Comparison of ENCODE assay signal across 8 cellular contexts in genomic region chr19:7394728-7395359, GRCh38. TPM values are rescaled to one million over a fixed set of nuclear protein-coding genes. Genes with fewer than 3 reads are reported as not detected.
A peak's percentile ranks its signal among the peaks of the same experiment; 100 is the strongest.
DNase-seq lines count a peak whose midpoint lies in the region; ATAC-seq, FAIRE-seq and TF ChIP-seq lines count a peak whose summit lies in the region.

No MANE protein-coding gene starts in this region.

- H3K9me3 ChIP-seq in astrocyte (ENCODE audit: insufficient read depth, low read depth, low read length) (no peaks in the 10 kb centered on the region), right cardiac atrium (ENCODE audit: control insufficient read depth, low read length) (no peaks in the 10 kb centered on the region)

- H3K4me2 ChIP-seq in astrocyte (ENCODE audit: low read length), result peak overlapping the region; percentile 92

- peak overlapping the region; percentile 87 for H3K9ac ChIP-seq in astrocyte (ENCODE audit: low read length)

- peaks cover 6% of the 10 kb centered on the region for H3K36me3 Mint-ChIP-seq in astrocyte (ENCODE audit: low read depth, unreplicated experiment)

- FAIRE-seq in astrocyte (lab: Jason Lieb, UNC), result no peak

- H3K4me3 ChIP-seq in GM12865 (ENCODE audit: low read depth, low read length) (peak overlapping the region; percentile 96), astrocyte (ENCODE audit: insufficient read depth, low read depth, low read length) (peak overlapping the region; percentile 89), right cardiac atrium (ENCODE audit: low read length) (peak overlapping the region; percentile 84), urinary bladder (ENCODE audit: low read depth, low read length) (peak overlapping the region; percentile 96)

- DNase-seq in GM12865 (ENCODE audit: low read depth) (peak; percentile 94), NCI-H1694 (lab: John Stamatoyannopoulos, UW) (peak; percentile 48), T-helper 22 cell (ENCODE audit: low read depth) (peak; percentile 81), astrocyte (ENCODE audit: low read depth) (peak; percentile 68), right cardiac atrium (peak; percentile 88 to 96 (median 95)), pulmonary artery endothelial cell (ENCODE audit: low read depth, low spot score) (peak; percentile 45)

- H3K27me3 ChIP-seq in astrocyte (ENCODE audit: insufficient read depth, low read length) (no peaks in the 10 kb centered on the region), right cardiac atrium (ENCODE audit: control insufficient read depth, insufficient read depth) (no peaks in the 10 kb centered on the region)

- under 1% methylated on average over 61 of the region's 61 CpGs for WGBS in right cardiac atrium
- WGBS in urinary bladder, result under 1% methylated on average over 61 of the region's 61 CpGs

- H3K4me1 ChIP-seq in astrocyte (ENCODE audit: insufficient read depth, low read length) (peaks cover 42% of the 10 kb centered on the region), right cardiac atrium (ENCODE audit: control insufficient read depth, insufficient read depth, low read length) (peaks cover 5% of the 10 kb centered on the region), urinary bladder (ENCODE audit: insufficient read depth) (no peaks in the 10 kb centered on the region)

- H3K27me3 Mint-ChIP-seq in astrocyte (ENCODE audit: low read depth, unreplicated experiment), result no peaks in the 10 kb centered on the region

- peak overlapping the region; percentile 53 for H3K27ac Mint-ChIP-seq in astrocyte (ENCODE audit: unreplicated experiment)

- H3K4me1 Mint-ChIP-seq in astrocyte (ENCODE audit: low read depth, unreplicated experiment), result peaks cover 25% of the 10 kb centered on the region

- peak overlapping the region; percentile 70 for H3K27ac ChIP-seq in astrocyte (ENCODE audit: low read depth, low read length)
- H3K27ac ChIP-seq in right cardiac atrium (ENCODE audit: low read length), result no peak overlapping the region
- peak overlapping the region; percentile 73 for H3K27ac ChIP-seq in urinary bladder (ENCODE audit: low read depth)

- H3K9me3 Mint-ChIP-seq in astrocyte (ENCODE audit: unreplicated experiment), result no peaks in the 10 kb centered on the region

- H3K36me3 ChIP-seq in astrocyte (ENCODE audit: insufficient read depth, low read length) (no peaks in the 10 kb centered on the region), urinary bladder (ENCODE audit: insufficient read depth) (no peaks in the 10 kb centered on the region)

- H4K20me1 ChIP-seq in astrocyte (ENCODE audit: insufficient read depth, low read length), result peaks cover 20% of the 10 kb centered on the region

- intact Hi-C loops in right cardiac atrium (cut with DNase I), result loop anchor here in 1 of 4 donors (10.0 kb wide), 1 partner anchor 130 kb away; the partner anchor contains the start of gene MCOLN1

- peaks cover 26% of the 10 kb centered on the region for H3K79me2 ChIP-seq in astrocyte (ENCODE audit: insufficient read depth, low read length)

- peak overlapping the region; percentile 93 for H3K4me3 Mint-ChIP-seq in astrocyte (ENCODE audit: unreplicated experiment)

- ATAC-seq in HG02840 (IDR thresholded peaks at IDR 0.05; ENCODE audit: low FRiP score, unreplicated experiment), result peak; percentile 80
- peak; percentile 98 to 99 for ATAC-seq in right cardiac atrium

- TF ChIP-seq CTCF in GM12865 (IDR thresholded peaks at IDR 0.05; ENCODE audit: insufficient read depth, low read depth, low read length, missing control alignments) (no peak), astrocyte (IDR thresholded peaks at IDR 0.05; ENCODE audit: insufficient read depth, low read depth, low read length) (no peak)

- H2AFZ ChIP-seq in astrocyte (ENCODE audit: low read depth, low read length), result peak overlapping the region; percentile 61

RNA-seq across cellular contexts. Expression of gene ARHGEF18, which starts 46.1 kb away (rescaled TPM):
- total RNA-seq in astrocyte, result 44.6 and 45.2 TPM in 2 replicates
- 10 to 100 TPM in 3 of 4 donors, 1 to 10 TPM in 1; 9.4 to 13.3 (median 11.8) TPM for total RNA-seq in right cardiac atrium
- 7.6 TPM for polyA plus RNA-seq in right cardiac atrium
- 28.3 and 40.8 TPM in 2 replicates for total RNA-seq in pulmonary artery endothelial cell
- 20.7 TPM for total RNA-seq in urinary bladder
- 24.2 TPM for polyA plus RNA-seq in urinary bladder

Comparison
In these comparisons a context has a peak if more than half of its experiments do, and no peak if none do; other contexts are left out.
1. DNase-seq: peak in every context shown above with its lines; median percentile 95 in right cardiac atrium; 94 in GM12865; 81 in T-helper 22 cell; 68 in astrocyte; 48 in NCI-H1694; 45 in pulmonary artery endothelial cell.